1 cellular context compared by ENCODE assay signal in genomic region chr19:12938536-12939291, GRCh38.
TF ChIP-seq lines count a peak whose summit lies in the region.

CALR (plus strand) TSS chr19:12938609; CDS start chr19:12938680, 71 bp downstream.

TF ChIP-seq in HepG2, 621 proteins besides CTCF, POLR2A, EP300 and RAD21 (continued from another document and continues in another):
- TF ChIP-seq ZBTB40 (IDR thresholded peaks at IDR 0.05) (no peak), ZBTB40 (CRISPR knock-in tag; IDR thresholded peaks at IDR 0.05) (no peak; the same call in 1 of the 2 replicates), SNAPC4 (CRISPR knock-in tag; IDR thresholded peaks at IDR 0.05) (0 out of 2 replicates have a peak, but pooled peaks have one; percentile 77), BHLHE40 (IDR thresholded peaks at IDR 0.05; ENCODE audit: low read length) (no peak), ZSCAN21 (CRISPR knock-in tag; IDR thresholded peaks at IDR 0.05; ENCODE audit: borderline replicate concordance) (0 out of 2 replicates have a peak, but pooled peaks have one; percentile 12), ZNF614 (CRISPR knock-in tag; IDR thresholded peaks at IDR 0.05; ENCODE audit: borderline replicate concordance) (0 out of 2 replicates have a peak, but pooled peaks have one; percentile 26), DNMT1 (CRISPR knock-in tag; IDR thresholded peaks at IDR 0.05) (no peak), PAWR (CRISPR knock-in tag; IDR thresholded peaks at IDR 0.05; ENCODE audit: borderline replicate concordance) (0 out of 2 replicates have a peak, but pooled peaks have one; percentile 44), ZBTB21 (CRISPR knock-in tag; IDR thresholded peaks at IDR 0.05) (0 out of 2 replicates have a peak, but pooled peaks have one; percentile 22), FOXK1 (CRISPR knock-in tag; IDR thresholded peaks at IDR 0.05; ENCODE audit: borderline replicate concordance, low read depth) (0 out of 2 replicates have a peak, but pooled peaks have one; percentile 9), ZFP82 (CRISPR knock-in tag; IDR thresholded peaks at IDR 0.05; ENCODE audit: borderline replicate concordance) (no peak), ZNF510 (CRISPR knock-in tag; IDR thresholded peaks at IDR 0.05; ENCODE audit: low read depth) (peak; percentile 83; the same call in 1 of the 2 replicates), HCFC1 (IDR thresholded peaks at IDR 0.05; ENCODE audit: low read depth, low read length) (peak; percentile 3; the same call in 1 of the 2 replicates), ZBTB26 (CRISPR knock-in tag; IDR thresholded peaks at IDR 0.05; ENCODE audit: borderline replicate concordance) (peak; percentile 43; the same call in 1 of the 2 replicates), MATR3 (CRISPR knock-in tag; IDR thresholded peaks at IDR 0.05) (no peak), CREB3 (CRISPR knock-in tag; IDR thresholded peaks at IDR 0.05) (0 out of 2 replicates have a peak, but pooled peaks have one; percentile 46), MAZ (IDR thresholded peaks at IDR 0.05; ENCODE audit: borderline replicate concordance, low read depth, low read length) (no peak), MAZ (CRISPR knock-in tag; IDR thresholded peaks at IDR 0.05; ENCODE audit: low read depth) (peak; percentile 74; the same call in 1 of the 2 replicates), ZFP36 (IDR thresholded peaks at IDR 0.05; ENCODE audit: borderline replicate concordance, low read depth, low read length, partially characterized antibody) (no peak), ZBTB46 (CRISPR knock-in tag; IDR thresholded peaks at IDR 0.05; ENCODE audit: borderline replicate concordance) (0 out of 2 replicates have a peak, but pooled peaks have one; percentile 66), ZBTB14 (CRISPR knock-in tag; IDR thresholded peaks at IDR 0.05) (0 out of 2 replicates have a peak, but pooled peaks have one; percentile 40), RXRA (CRISPR knock-in tag; IDR thresholded peaks at IDR 0.05) (0 out of 2 replicates have a peak, but pooled peaks have one; percentile 51), BCL3 (CRISPR knock-in tag; IDR thresholded peaks at IDR 0.05) (peak; percentile 61; the same call in 1 of the 2 replicates), ZNF619 (CRISPR knock-in tag; IDR thresholded peaks at IDR 0.05) (no peak), KDM5B (CRISPR knock-in tag; IDR thresholded peaks at IDR 0.05; ENCODE audit: borderline replicate concordance) (peak; percentile 88), PCBP1 (IDR thresholded peaks at IDR 0.05; ENCODE audit: borderline replicate concordance, low read depth, low read length) (no peak; the same call in 1 of the 2 replicates), CAMTA2 (CRISPR knock-in tag; IDR thresholded peaks at IDR 0.05; ENCODE audit: borderline replicate concordance) (0 out of 2 replicates have a peak, but pooled peaks have one; percentile 13), AGO1 (IDR thresholded peaks at IDR 0.05; ENCODE audit: low read depth, low read length, poor library complexity, severe bottlenecking) (peak; percentile 48), ZNF75D (CRISPR knock-in tag; IDR thresholded peaks at IDR 0.05; ENCODE audit: borderline replicate concordance) (0 out of 2 replicates have a peak, but pooled peaks have one; percentile 71), NR0B2 (CRISPR knock-in tag; IDR thresholded peaks at IDR 0.05) (0 out of 2 replicates have a peak, but pooled peaks have one; percentile 12), ZNF607 (CRISPR knock-in tag; IDR thresholded peaks at IDR 0.05; ENCODE audit: borderline replicate concordance) (0 out of 2 replicates have a peak, but pooled peaks have one; percentile 16), KLF15 (CRISPR knock-in tag; IDR thresholded peaks at IDR 0.05; ENCODE audit: borderline replicate concordance) (peak; percentile 67; the same call in 1 of the 2 replicates), ZNF124 (CRISPR knock-in tag; IDR thresholded peaks at IDR 0.05) (peak; percentile 16; the same call in 1 of the 2 replicates), RARG (CRISPR knock-in tag; IDR thresholded peaks at IDR 0.05; ENCODE audit: low read depth) (peak; percentile 71; the same call in 1 of the 2 replicates)
